ENCODE assay signal across 8 cellular contexts in genomic region chr1:35641233-35641866, GRCh38. TPM values are rescaled to one million over a fixed set of nuclear protein-coding genes. Genes with fewer than 3 reads are reported as not detected.
A peak's percentile ranks its signal among the peaks of the same experiment; 100 is the strongest.
DNase-seq lines count a peak whose midpoint lies in the region; ATAC-seq and TF ChIP-seq lines count a peak whose summit lies in the region.

Gene PSMB2 (minus strand): TSS chr1:35641526. CDS start chr1:35641432, 94 bp downstream.

- peak within 1 kb of the TSS; percentile 82 for H2BK120ac ChIP-seq in mesendoderm (ENCODE audit: low read depth, low read length)

- H3K9ac ChIP-seq in OCI-LY1 (ENCODE audit: low read length) (peak within 1 kb of the TSS; percentile 85), mesendoderm (ENCODE audit: low read length) (peak within 1 kb of the TSS; percentile 97)

- H2AFZ ChIP-seq in OCI-LY1 (ENCODE audit: low read length) = peak within 1 kb of the TSS; percentile 95

- H3K23ac ChIP-seq in mesendoderm (ENCODE audit: low read length) = no peak within 1 kb of the TSS

- H3K4me1 ChIP-seq in OCI-LY1 (ENCODE audit: insufficient read depth, low read length, severe bottlenecking) = peaks cover 44% of the 10 kb centered on the region
- no peaks in the 10 kb centered on the region for H3K4me1 ChIP-seq in mesendoderm (ENCODE audit: control insufficient read depth, low read depth, low read length)

- H3K4me2 ChIP-seq in OCI-LY1 (ENCODE audit: low read length) (peak within 1 kb of the TSS; percentile 69), mesendoderm (ENCODE audit: low read length) (peak within 1 kb of the TSS; percentile 99)

- 0 out of 2 replicates have a peak, but pooled peaks cover 4% of the 10 kb centered on the region for H4K20me1 ChIP-seq in OCI-LY1 (ENCODE audit: insufficient read depth, low read length)

- H3F3A ChIP-seq in OCI-LY1 (ENCODE audit: insufficient read depth, low read length) = no peaks in the 10 kb centered on the region

- H3K9me2 ChIP-seq in OCI-LY1 (ENCODE audit: low read depth, low read length) = no peaks in the 10 kb centered on the region

- peak; percentile 87 for ATAC-seq in GM21423 (IDR thresholded peaks at IDR 0.05; ENCODE audit: unreplicated experiment)

- H3K27me3 ChIP-seq in OCI-LY1 (ENCODE audit: insufficient read depth, low read length) (no peaks in the 10 kb centered on the region; the same call in 1 of the 2 replicates), mesendoderm (ENCODE audit: insufficient read depth, low read length, poor library complexity) (peaks cover 1% of the 10 kb centered on the region)

- peak within 1 kb of the TSS; percentile 66 for H4K5ac ChIP-seq in mesendoderm (ENCODE audit: low read length)

- no peaks in the 10 kb centered on the region for H3K9me3 ChIP-seq in OCI-LY1 (ENCODE audit: low read length)

- H3K79me2 ChIP-seq in OCI-LY1 (ENCODE audit: insufficient read depth, low read length) (peaks cover 47% of the 10 kb centered on the region), mesendoderm (ENCODE audit: control insufficient read depth, insufficient read depth, low read length) (peaks cover 28% of the 10 kb centered on the region)

- peaks cover 2% of the 10 kb centered on the region for H3K79me1 ChIP-seq in mesendoderm (ENCODE audit: low read length)

- H3K36me3 ChIP-seq in OCI-LY1 (ENCODE audit: insufficient read depth, low read length) (peaks cover 19% of the 10 kb centered on the region; the same call in 1 of the 2 replicates), mesendoderm (ENCODE audit: control insufficient read depth, insufficient read depth, low read length) (no peaks in the 10 kb centered on the region)

- no peak for TF ChIP-seq CTCF in OCI-LY1 (IDR thresholded peaks at IDR 0.05; ENCODE audit: low read length)

- peak within 1 kb of the TSS; percentile 95 for H3K4ac ChIP-seq in mesendoderm (ENCODE audit: low read depth, low read length)

- DNase-seq in Caki2 (ENCODE audit: low read depth) (peak; percentile 87), HuH-7 (ENCODE audit: low spot score) (peak; percentile 80), mesendoderm (peak; percentile 99)
- DNase-seq in activated CD8-positive, alpha-beta memory T cell treated with anti-CD3 and anti-CD28 coated beads, Interleukin-2, amount 50 U/mL, for 4 hours = peak; percentile 98
- peak; percentile 92 for DNase-seq in stimulated activated CD8-positive, alpha-beta memory T cell treated with anti-CD3 and anti-CD28 coated beads, Interleukin-12 subunit alpha, Interleukin-12 subunit beta, amount 100 ng/mL, for 4 hours (ENCODE audit: low read depth)

- in situ Hi-C loops in Caki2 (cut with HindIII; ENCODE audit: low pct_unique_long_range_greater_than_20kb, low sequenced_read_pairs) = no loop called here
- in situ Hi-C loops in endometrial microvascular endothelial cells (cut with HindIII; ENCODE audit: inconsistent ontology term, low pct_unique_long_range_greater_than_20kb, low sequenced_read_pairs) = no loop called here

- H2AK5ac ChIP-seq in mesendoderm (ENCODE audit: low read length) = no peak within 1 kb of the TSS

- H2BK5ac ChIP-seq in mesendoderm (ENCODE audit: low read length) = no peak within 1 kb of the TSS

- peak within 1 kb of the TSS; percentile 90 for H3K4me3 ChIP-seq in OCI-LY1 (ENCODE audit: low read depth, low read length, poor library complexity, severe bottlenecking)
- peak within 1 kb of the TSS; percentile 97 for H3K4me3 ChIP-seq in mesendoderm (ENCODE audit: low read length)

- peak within 1 kb of the TSS; percentile 74 for H3K27ac ChIP-seq in OCI-LY1 (ENCODE audit: low read depth, low read length, poor library complexity, severe bottlenecking)
- peak within 1 kb of the TSS; percentile 47 for H3K27ac ChIP-seq in mesendoderm (ENCODE audit: low read depth, low read length)

- H3K56ac ChIP-seq in mesendoderm (ENCODE audit: low read length) = peak within 1 kb of the TSS; percentile 99

- H3K18ac ChIP-seq in mesendoderm (ENCODE audit: low read length) = peak within 1 kb of the TSS; percentile 33

- no CpG with 5 or more reads among the region's 43 CpGs for WGBS in mesendoderm (ENCODE audit: extremely low coverage, insufficient coverage, low lambda C conversion rate)

- H4K8ac ChIP-seq in mesendoderm (ENCODE audit: low read depth, low read length) = peak within 1 kb of the TSS; percentile 82

- no peak within 1 kb of the TSS for H2BK15ac ChIP-seq in mesendoderm (replicated peaks; ENCODE audit: low read depth)

RNA-seq across cellular contexts. Expression of gene PSMB2, which starts in this region (rescaled TPM):
- total RNA-seq in Caki2 (2014; rRNA removed; shearing (Covaris generic); ENCODE audit: low replicate concordance) = 66.0 and 97.4 TPM in 2 replicates
- 102 TPM for total RNA-seq in endometrial microvascular endothelial cells (ENCODE audit: inconsistent ontology term)
- polyA plus RNA-seq in mesendoderm (2013, experiment 1 of 2) = 210 TPM
- polyA plus RNA-seq in mesendoderm (2013, experiment 2 of 2) = 208 TPM

Comparison
In these comparisons a context has a peak if more than half of its experiments do, and no peak if none do; other contexts are left out.
1. Peak in every context shown above with its lines: DNase-seq, ATAC-seq, H3K4me3 ChIP-seq and H3K27ac ChIP-seq.